ENCODE assay signal across 20 cellular contexts in the genomic region with DNA sequence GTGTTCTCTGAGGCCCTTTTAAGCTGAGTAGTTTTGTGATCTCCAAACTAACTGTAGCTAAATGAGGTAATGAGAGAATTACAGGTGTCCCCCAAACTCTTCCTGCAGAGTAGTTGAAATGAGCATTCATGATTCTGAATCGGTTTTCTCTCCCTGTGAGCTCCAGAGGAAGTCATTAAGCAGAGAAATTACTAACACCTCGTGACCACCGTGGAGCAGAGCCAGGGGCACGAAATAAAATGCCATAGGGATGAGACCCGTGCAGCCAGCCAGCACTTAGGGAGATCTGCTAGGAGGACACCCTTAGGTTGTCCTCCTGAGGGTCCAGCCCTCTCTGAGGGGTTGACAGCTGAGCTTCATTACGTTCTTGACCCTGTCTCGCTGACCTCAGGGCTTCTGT. TPM values are rescaled to one million over a fixed set of nuclear protein-coding genes. Genes with fewer than 3 reads are reported as not detected.
A peak's percentile ranks its signal among the peaks of the same experiment; 100 is the strongest.
DNase-seq lines count a peak whose midpoint lies in the region; ATAC-seq and FAIRE-seq lines count a peak whose summit lies in the region.
"Had no signal": no experiment of that assay in that cellular context is flagged by ENCODE, and none has a peak within 500 bp of the region (broad histone marks: within the 10 kb centered on the region; RNA-seq: fewer than 3 reads in every experiment).

No MANE protein-coding gene starts in this region.

- no peaks in the 10 kb centered on the region for H3K9me2 ChIP-seq in GM23248 (ENCODE audit: insufficient read depth)

- in situ Hi-C loops in GM23248 (cut with MboI) = loop anchor here (25.0 kb wide), 3 partner anchors 235 to 1235 kb away; partner anchors contain the start of gene MEG3

- peaks cover 13% of the 10 kb centered on the region; the same call in 1 of the 2 replicates for H3K79me2 ChIP-seq in GM23248 (ENCODE audit: insufficient read depth)

- H3K9ac ChIP-seq in GM23248 = no peak overlapping the region
- H3K9ac ChIP-seq in iPS-15b (ENCODE audit: low read depth, low read length) = peak overlapping the region; percentile 26

- no peak overlapping the region for H3K4me2 ChIP-seq in GM23248 (ENCODE audit: unreplicated experiment)

- no peaks in the 10 kb centered on the region; the same call in 1 of the 2 replicates for H4K20me1 ChIP-seq in GM23248 (ENCODE audit: insufficient read depth)

- H3K36me3 ChIP-seq in GM23248 (ENCODE audit: low read depth) (no peaks in the 10 kb centered on the region), iPS-15b (ENCODE audit: control insufficient read depth, insufficient read depth, low read length) (no peaks in the 10 kb centered on the region)
- H3K36me3 ChIP-seq: brain microvascular endothelial cell, uterus had no signal

- H3K27me3 ChIP-seq in GM23248 (replicated peaks; ENCODE audit: insufficient read depth) (no peaks in the 10 kb centered on the region), iPS-15b (ENCODE audit: control insufficient read depth, insufficient read depth, low read length) (no peaks in the 10 kb centered on the region)
- H3K27me3 ChIP-seq: brain microvascular endothelial cell, uterus had no signal

- DNase-seq in A172 (ENCODE audit: low spot score) = peak; percentile 35
- peak; percentile 29 for DNase-seq in GM23248
- peak; percentile 47 for DNase-seq in NCI-H446 treated with DMSO at 0.1 percent for 48 hours (lab: John Stamatoyannopoulos, UW)
- DNase-seq in activated CD4-positive, alpha-beta T cell treated with anti-CD3 and anti-CD28 coated beads for 4 hours = no peak
- no peak for DNase-seq in frontal cortex (ENCODE audit: low spot score in 2 of 2)
- DNase-seq: ACHN; activated CD8-positive, alpha-beta memory T cell treated with anti-CD3 and anti-CD28 coated beads, Interleukin-2, amount 10 ng/mL, durations not matched to agents 7 days and 5 days; activated naive CD8-positive, alpha-beta T cell treated with anti-CD3 and anti-CD28 coated beads, Interleukin-2, amount 10 ng/mL, durations not matched to agents 7 days and 5 days; brain microvascular endothelial cell; cortex of kidney; DMS53; Kasumi-1; left cardiac atrium; NCI-H510A; stimulated activated CD8-positive, alpha-beta memory T cell treated with anti-CD3 and anti-CD28 coated beads, Interleukin-4, amount 100 ng/mL, for 48 hours; uterus had no signal

- H2AFZ ChIP-seq in GM23248 = no peak overlapping the region

- no peak for ATAC-seq in HG02623 (IDR thresholded peaks at IDR 0.05; ENCODE audit: unreplicated experiment)
- no peak for ATAC-seq in GM21390 (IDR thresholded peaks at IDR 0.05; ENCODE audit: unreplicated experiment)
- ATAC-seq: activated CD8-positive, alpha-beta memory T cell treated with anti-CD3 and anti-CD28 coated beads, Interleukin-2, amount 10 ng/mL, durations not matched to agents 7 days and 5 days; activated T-helper 17 cell treated with anti-CD3 and anti-CD28 coated beads, Interleukin-2, amount 50 U/mL, for 72 hours had no signal

- H3F3A ChIP-seq in GM23248 (ENCODE audit: insufficient read depth) = no peaks in the 10 kb centered on the region

- H3K9me3 ChIP-seq in GM23248 (ENCODE audit: low read depth) (no peaks in the 10 kb centered on the region), iPS-15b (ENCODE audit: control insufficient read depth, insufficient read depth, low read length) (no peaks in the 10 kb centered on the region)
- H3K9me3 ChIP-seq: uterus had no signal

- no peak overlapping the region for H3K27ac ChIP-seq in GM23248
- H3K27ac ChIP-seq: brain microvascular endothelial cell, uterus had no signal

- FAIRE-seq in frontal cortex (lab: Jason Lieb, UNC) = no peak

- H3K4me1 ChIP-seq in GM23248 (ENCODE audit: insufficient read depth) (no peaks in the 10 kb centered on the region), iPS-15b (ENCODE audit: control insufficient read depth, insufficient read depth, low read length) (peaks cover 17% of the 10 kb centered on the region)
- H3K4me1 ChIP-seq: uterus had no signal

- H3K4me3 ChIP-seq in GM23248 (no peak overlapping the region), iPS-15b (ENCODE audit: low read depth, low read length) (no peak overlapping the region)
- H3K4me3 ChIP-seq: uterus had no signal

- WGBS in GM23248 (ENCODE audit: low coverage in 1 of 2, low lambda C conversion rate in 2 of 2, missing lambda C conversion rate in 2 of 2), 2 experiments = 50 to 67% methylated on average over 7 of the region's 7 CpGs

RNA-seq across cellular contexts. Expression of gene WDR25, which starts 26.3 kb away (rescaled TPM):
- 11.2 and 12.9 TPM in 2 replicates for total RNA-seq in A172 (2014; rRNA removed; shearing (Covaris generic))
- 15.3 and 22.4 TPM in 2 replicates for total RNA-seq in GM23248 (2014; rRNA removed; shearing (Covaris generic))
- 19.4 and 20.9 TPM in 2 replicates for polyA plus RNA-seq in GM23248 (2016; fragmentation: Nextera tagmentation; extraction: Ambion mirVana)
- 15.5 TPM for total RNA-seq in frontal cortex

Comparison
In these comparisons a context has a peak if more than half of its experiments do, and no peak if none do; other contexts are left out.
1. DNase-seq: peak in A172 (single experiment), GM23248 (single experiment) and NCI-H446 treated with DMSO at 0.1 percent for 48 hours (single experiment); none in activated CD4-positive, alpha-beta T cell treated with anti-CD3 and anti-CD28 coated beads for 4 hours (0 of 2) and frontal cortex (0 of 2).